1 cellular context compared by ENCODE assay signal in the genomic region with DNA sequence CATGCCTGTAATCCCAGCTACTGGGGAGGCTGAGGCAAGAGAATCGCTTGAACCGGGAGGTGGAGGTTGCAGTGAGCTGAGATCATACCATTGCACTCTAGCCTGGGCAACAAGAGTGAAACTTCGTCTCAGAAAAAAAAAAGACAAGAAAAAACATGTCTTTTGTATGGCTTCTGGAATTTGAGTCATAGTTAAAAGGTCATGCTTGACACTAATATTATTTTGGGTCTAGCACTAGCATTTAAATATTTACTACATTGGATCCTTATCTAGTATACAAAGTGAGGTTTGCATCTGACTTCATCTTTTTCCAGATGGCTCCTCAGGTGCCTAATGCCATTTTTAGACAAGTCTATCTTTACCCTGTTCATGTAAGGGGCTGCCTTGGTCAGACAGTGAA. TPM values are rescaled to one million over a fixed set of nuclear protein-coding genes. Genes with fewer than 3 reads are reported as not detected.
"Had no signal": no experiment of that assay in that cellular context is flagged by ENCODE, and none has a peak within 500 bp of the region (broad histone marks: within the 10 kb centered on the region; RNA-seq: fewer than 3 reads in every experiment).

No MANE protein-coding gene starts in this region.

RNA-seq across cellular contexts. Expression of a gene that starts 10.2 kb away (rescaled TPM):
- total RNA-seq: G401 had no signal
